2 cellular contexts compared by ENCODE assay signal in genomic region chr1:119537979-119538378, GRCh38.
TF ChIP-seq lines count a peak whose summit lies in the region.

No MANE protein-coding gene starts in this region.

TF ChIP-seq in liver, 16 proteins besides CTCF, POLR2A, EP300 and RAD21 (continued from another document):
- TF ChIP-seq, protein P1, sequence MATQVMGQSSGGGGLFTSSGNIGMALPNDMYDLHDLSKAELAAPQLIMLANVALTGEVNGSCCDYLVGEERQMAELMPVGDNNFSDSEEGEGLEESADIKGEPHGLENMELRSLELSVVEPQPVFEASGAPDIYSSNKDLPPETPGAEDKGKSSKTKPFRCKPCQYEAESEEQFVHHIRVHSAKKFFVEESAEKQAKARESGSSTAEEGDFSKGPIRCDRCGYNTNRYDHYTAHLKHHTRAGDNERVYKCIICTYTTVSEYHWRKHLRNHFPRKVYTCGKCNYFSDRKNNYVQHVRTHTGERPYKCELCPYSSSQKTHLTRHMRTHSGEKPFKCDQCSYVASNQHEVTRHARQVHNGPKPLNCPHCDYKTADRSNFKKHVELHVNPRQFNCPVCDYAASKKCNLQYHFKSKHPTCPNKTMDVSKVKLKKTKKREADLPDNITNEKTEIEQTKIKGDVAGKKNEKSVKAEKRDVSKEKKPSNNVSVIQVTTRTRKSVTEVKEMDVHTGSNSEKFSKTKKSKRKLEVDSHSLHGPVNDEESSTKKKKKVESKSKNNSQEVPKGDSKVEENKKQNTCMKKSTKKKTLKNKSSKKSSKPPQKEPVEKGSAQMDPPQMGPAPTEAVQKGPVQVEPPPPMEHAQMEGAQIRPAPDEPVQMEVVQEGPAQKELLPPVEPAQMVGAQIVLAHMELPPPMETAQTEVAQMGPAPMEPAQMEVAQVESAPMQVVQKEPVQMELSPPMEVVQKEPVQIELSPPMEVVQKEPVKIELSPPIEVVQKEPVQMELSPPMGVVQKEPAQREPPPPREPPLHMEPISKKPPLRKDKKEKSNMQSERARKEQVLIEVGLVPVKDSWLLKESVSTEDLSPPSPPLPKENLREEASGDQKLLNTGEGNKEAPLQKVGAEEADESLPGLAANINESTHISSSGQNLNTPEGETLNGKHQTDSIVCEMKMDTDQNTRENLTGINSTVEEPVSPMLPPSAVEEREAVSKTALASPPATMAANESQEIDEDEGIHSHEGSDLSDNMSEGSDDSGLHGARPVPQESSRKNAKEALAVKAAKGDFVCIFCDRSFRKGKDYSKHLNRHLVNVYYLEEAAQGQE (IDR thresholded peaks at IDR 0.05), result no peak
- TF ChIP-seq FOXA2 (IDR thresholded peaks at IDR 0.05) (peak; percentile 4), ATF3 (IDR thresholded peaks at IDR 0.05) (no peak), YY1 (IDR thresholded peaks at IDR 0.05) (peak; percentile 24), SP1 (IDR thresholded peaks at IDR 0.05) (peak; percentile 36), ZBTB33 (IDR thresholded peaks at IDR 0.05) (no peak), HNF4A (conservative IDR thresholded peaks at IDR 0.05) (peak; percentile 58 to 78), HNF4G (IDR thresholded peaks at IDR 0.05) (no peak)

TF ChIP-seq in HepG2, 621 proteins besides CTCF, POLR2A, EP300 and RAD21 (continued from another document):
- TF ChIP-seq TFE3 (CRISPR knock-in tag; IDR thresholded peaks at IDR 0.05) (no peak), RFX3 (CRISPR knock-in tag; IDR thresholded peaks at IDR 0.05) (no peak), ZNF496 (CRISPR knock-in tag; IDR thresholded peaks at IDR 0.05; ENCODE audit: insufficient replicate concordance) (no peak), MBD4 (IDR thresholded peaks at IDR 0.05; ENCODE audit: borderline replicate concordance, low read length) (no peak), ZBTB7A (CRISPR knock-in tag; IDR thresholded peaks at IDR 0.05) (no peak), RFXAP (CRISPR knock-in tag; IDR thresholded peaks at IDR 0.05; ENCODE audit: borderline replicate concordance) (no peak), PBX3 (CRISPR knock-in tag; IDR thresholded peaks at IDR 0.05; ENCODE audit: borderline replicate concordance) (no peak), REL (CRISPR knock-in tag; conservative IDR thresholded peaks at IDR 0.05) (no peak), KAT8 (CRISPR knock-in tag; IDR thresholded peaks at IDR 0.05) (no peak), REXO4 (CRISPR knock-in tag; IDR thresholded peaks at IDR 0.05; ENCODE audit: borderline replicate concordance) (no peak), MXD1 (CRISPR knock-in tag; IDR thresholded peaks at IDR 0.05) (no peak), NR3C1 (CRISPR knock-in tag; IDR thresholded peaks at IDR 0.05) (no peak)
- TF ChIP-seq, protein P2, sequence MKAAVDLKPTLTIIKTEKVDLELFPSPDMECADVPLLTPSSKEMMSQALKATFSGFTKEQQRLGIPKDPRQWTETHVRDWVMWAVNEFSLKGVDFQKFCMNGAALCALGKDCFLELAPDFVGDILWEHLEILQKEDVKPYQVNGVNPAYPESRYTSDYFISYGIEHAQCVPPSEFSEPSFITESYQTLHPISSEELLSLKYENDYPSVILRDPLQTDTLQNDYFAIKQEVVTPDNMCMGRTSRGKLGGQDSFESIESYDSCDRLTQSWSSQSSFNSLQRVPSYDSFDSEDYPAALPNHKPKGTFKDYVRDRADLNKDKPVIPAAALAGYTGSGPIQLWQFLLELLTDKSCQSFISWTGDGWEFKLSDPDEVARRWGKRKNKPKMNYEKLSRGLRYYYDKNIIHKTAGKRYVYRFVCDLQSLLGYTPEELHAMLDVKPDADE (CRISPR knock-in tag; IDR thresholded peaks at IDR 0.05), result no peak
- TF ChIP-seq, protein P3, sequence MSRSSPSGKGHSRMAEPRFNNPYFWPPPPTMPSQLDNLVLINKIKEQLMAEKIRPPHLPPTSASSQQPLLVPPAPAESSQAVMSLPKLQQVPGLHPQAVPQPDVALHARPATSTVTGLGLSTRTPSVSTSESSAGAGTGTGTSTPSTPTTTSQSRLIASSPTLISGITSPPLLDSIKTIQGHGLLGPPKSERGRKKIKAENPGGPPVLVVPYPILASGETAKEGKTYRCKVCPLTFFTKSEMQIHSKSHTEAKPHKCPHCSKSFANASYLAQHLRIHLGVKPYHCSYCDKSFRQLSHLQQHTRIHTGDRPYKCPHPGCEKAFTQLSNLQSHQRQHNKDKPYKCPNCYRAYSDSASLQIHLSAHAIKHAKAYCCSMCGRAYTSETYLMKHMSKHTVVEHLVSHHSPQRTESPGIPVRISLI (CRISPR knock-in tag; IDR thresholded peaks at IDR 0.05; ENCODE audit: borderline replicate concordance), result no peak
